Comparison of ENCODE assay signal across 1 cellular context in genomic region chr3:32147935-32148334, GRCh38.
TF ChIP-seq lines count a peak whose summit lies in the region.

No MANE protein-coding gene starts in this region.

TF ChIP-seq in HEK293, 187 proteins besides CTCF, POLR2A, EP300 and RAD21 (continued from another document and continues in another):
- no peak for TF ChIP-seq PRDM2 (tag by site-specific recombination; IDR thresholded peaks at IDR 0.05; ENCODE audit: borderline replicate concordance)
- no peak for TF ChIP-seq ZNF426 (tag by site-specific recombination; IDR thresholded peaks at IDR 0.05)
- TF ChIP-seq GLIS2 (tag by site-specific recombination; IDR thresholded peaks at IDR 0.05) = no peak
- no peak for TF ChIP-seq ZNF239 (tag by site-specific recombination; IDR thresholded peaks at IDR 0.05)
- TF ChIP-seq MYNN (tag by site-specific recombination; IDR thresholded peaks at IDR 0.05; ENCODE audit: borderline replicate concordance) = no peak
- TF ChIP-seq ZNF174 (tag by site-specific recombination; IDR thresholded peaks at IDR 0.05) = no peak
- TF ChIP-seq ZNF658 (tag by site-specific recombination; IDR thresholded peaks at IDR 0.05) = no peak
- 0 out of 2 replicates have a peak, but pooled peaks have one; percentile 43 for TF ChIP-seq IKZF3 (tag by site-specific recombination; IDR thresholded peaks at IDR 0.05)
- no peak for TF ChIP-seq ZNF266 (tag by site-specific recombination; IDR thresholded peaks at IDR 0.05; ENCODE audit: low read depth)
- no peak for TF ChIP-seq ZNF510 (tag by site-specific recombination; IDR thresholded peaks at IDR 0.05; ENCODE audit: insufficient replicate concordance)
- no peak for TF ChIP-seq ZNF544 (tag by site-specific recombination; IDR thresholded peaks at IDR 0.05)
- no peak for TF ChIP-seq ZNF18 (tag by site-specific recombination; IDR thresholded peaks at IDR 0.05)
- no peak for TF ChIP-seq KLF17 (tag by site-specific recombination; IDR thresholded peaks at IDR 0.05)
- no peak for TF ChIP-seq ZNF280C (tag by site-specific recombination; IDR thresholded peaks at IDR 0.05)
- no peak for TF ChIP-seq ZNF654 (tag by site-specific recombination; IDR thresholded peaks at IDR 0.05; ENCODE audit: low read depth)
- no peak for TF ChIP-seq ZNF747 (tag by site-specific recombination; IDR thresholded peaks at IDR 0.05)
- TF ChIP-seq ZNF488 (tag by site-specific recombination; IDR thresholded peaks at IDR 0.05) = no peak
- TF ChIP-seq ZNF785 (tag by site-specific recombination; IDR thresholded peaks at IDR 0.05) = no peak
- no peak for TF ChIP-seq ZFP69B (tag by site-specific recombination; IDR thresholded peaks at IDR 0.05)
- TF ChIP-seq ZNF791 (tag by site-specific recombination; IDR thresholded peaks at IDR 0.05) = no peak
- TF ChIP-seq KLF8 (tag by site-specific recombination; IDR thresholded peaks at IDR 0.05) = no peak
- no peak for TF ChIP-seq ZBTB1 (tag by site-specific recombination; IDR thresholded peaks at IDR 0.05)
- TF ChIP-seq ZNF398 (tag by site-specific recombination; IDR thresholded peaks at IDR 0.05) = no peak
- no peak for TF ChIP-seq ZNF548 (tag by site-specific recombination; IDR thresholded peaks at IDR 0.05)
- TF ChIP-seq ZNF16 (tag by site-specific recombination; IDR thresholded peaks at IDR 0.05; ENCODE audit: low read depth) = no peak
- no peak for TF ChIP-seq ZNF596 (tag by site-specific recombination; IDR thresholded peaks at IDR 0.05)
- TF ChIP-seq ELK4 (IDR thresholded peaks at IDR 0.05; ENCODE audit: borderline replicate concordance, low read depth, low read length) = no peak
- TF ChIP-seq AEBP2 (tag by site-specific recombination; IDR thresholded peaks at IDR 0.05; ENCODE audit: borderline replicate concordance) = no peak
- peak; percentile 51; the same call in 1 of the 2 replicates for TF ChIP-seq TSHZ1 (tag by site-specific recombination; IDR thresholded peaks at IDR 0.05; ENCODE audit: borderline replicate concordance)
- peak; percentile 56; the same call in 1 of the 2 replicates for TF ChIP-seq ZNF391 (tag by site-specific recombination; IDR thresholded peaks at IDR 0.05; ENCODE audit: borderline replicate concordance, low read depth)
- no peak for TF ChIP-seq ZNF146 (tag by site-specific recombination; IDR thresholded peaks at IDR 0.05)
- no peak for TF ChIP-seq ZNF169 (tag by site-specific recombination; IDR thresholded peaks at IDR 0.05)
- TF ChIP-seq ZNF423 (tag by site-specific recombination; IDR thresholded peaks at IDR 0.05) = no peak
